ENCODE assay signal across 8 cellular contexts in genomic region chr12:57771873-57772428, GRCh38. TPM values are rescaled to one million over a fixed set of nuclear protein-coding genes. Genes with fewer than 3 reads are reported as not detected.
DNase-seq lines count a peak whose midpoint lies in the region; ATAC-seq and TF ChIP-seq lines count a peak whose summit lies in the region.

METTL1 (minus strand) TSS chr12:57772105; CDS start chr12:57772083, 22 bp downstream.

- H4K20me1 ChIP-seq in BLaER1 treated with 17β-estradiol and CSF1 and Interleukin-3, amounts not matched to agents 10 nM and 100 nM: peaks cover 0 to 42% (median 8%) of the 10 kb centered on the region in 11 experiments; a peak in 15 of 22 replicates

- H3K4me2 ChIP-seq in BLaER1 treated with 17β-estradiol and CSF1 and Interleukin-3, amounts not matched to agents 10 nM and 100 nM: peak within 1 kb of the TSS; percentile 82 to 98 (median 91)

- H3K4me3 ChIP-seq in BLaER1 treated with 17β-estradiol and CSF1 and Interleukin-3, amounts not matched to agents 10 nM and 100 nM: peak within 1 kb of the TSS; percentile 63 to 80 (median 71)
- H3K4me3 ChIP-seq in dorsolateral prefrontal cortex (peak within 1 kb of the TSS; percentile 58 to 100 (median 90)), right lobe of liver (peak within 1 kb of the TSS; percentile 72 to 88 (median 79))

- ATAC-seq in GM19328 (IDR thresholded peaks at IDR 0.05; ENCODE audit: unreplicated experiment): peak; percentile 73
- peak; percentile 78 for ATAC-seq in HG03520 (IDR thresholded peaks at IDR 0.05; ENCODE audit: unreplicated experiment)
- peak; percentile 92 to 96 (median 94) for ATAC-seq in right lobe of liver

- H3K27me3 ChIP-seq in BLaER1 treated with 17β-estradiol and CSF1 and Interleukin-3, amounts not matched to agents 10 nM and 100 nM: peaks cover 18 to 22% (median 19%) of the 10 kb centered on the region in 11 experiments
- H3K27me3 ChIP-seq in dorsolateral prefrontal cortex: peaks cover 0 to 5% (median 0%) of the 10 kb centered on the region in 45 donors
- no peaks in the 10 kb centered on the region for H3K27me3 ChIP-seq in right lobe of liver

- peaks cover 20 to 68% (median 37%) of the 10 kb centered on the region in 10 experiments for H3K4me1 ChIP-seq in BLaER1 treated with 17β-estradiol and CSF1 and Interleukin-3, amounts not matched to agents 10 nM and 100 nM
- H3K4me1 ChIP-seq in right lobe of liver: peaks cover 2 to 11% (median 7%) of the 10 kb centered on the region in 4 donors

- H3K27ac ChIP-seq in BLaER1 treated with 17β-estradiol and CSF1 and Interleukin-3, amounts not matched to agents 10 nM and 100 nM: peak within 1 kb of the TSS; percentile 68 to 98 (median 88)
- H3K27ac ChIP-seq in dorsolateral prefrontal cortex (peak within 1 kb of the TSS in 56 of 59 donors; percentile 1 to 92 (median 78)), right lobe of liver (peak within 1 kb of the TSS; percentile 75 to 96 (median 75))

- peak; percentile 78 for TF ChIP-seq POLR2A in right lobe of liver (IDR thresholded peaks at IDR 0.05)

- H3K9me3 ChIP-seq in BLaER1 treated with 17β-estradiol and CSF1 and Interleukin-3, amounts not matched to agents 10 nM and 100 nM (replicated peaks in 1 of 11): no peaks in the 10 kb centered on the region
- no peaks in the 10 kb centered on the region for H3K9me3 ChIP-seq in right lobe of liver

- H3K9ac ChIP-seq in BLaER1 treated with 17β-estradiol and CSF1 and Interleukin-3, amounts not matched to agents 10 nM and 100 nM: peak within 1 kb of the TSS; percentile 81 to 97 (median 87)

- intact Hi-C loops in dorsolateral prefrontal cortex (cut with DNase I): loop anchor here in 1 of 2 donors (1.0 kb wide), 1 partner anchor 10 kb away; the partner anchor contains the start of gene TSFM
- intact Hi-C loops in right lobe of liver (cut with DNase I): no loop called here

- peaks cover 18 to 49% (median 37%) of the 10 kb centered on the region in 11 experiments for H3K36me3 ChIP-seq in BLaER1 treated with 17β-estradiol and CSF1 and Interleukin-3, amounts not matched to agents 10 nM and 100 nM
- no peaks in the 10 kb centered on the region for H3K36me3 ChIP-seq in right lobe of liver

- DNase-seq in NCI-H69 (lab: John Stamatoyannopoulos, UW) (peak; percentile 98), dorsolateral prefrontal cortex (peak; percentile 93 to 98 (median 97)), right lobe of liver (peak; percentile 93 to 95 (median 95))
- DNase-seq in activated CD4-positive, alpha-beta T cell treated with anti-CD3 and anti-CD28 coated beads, Interleukin-2, amount 50 U/mL, for 48 hours: peak; percentile 94 to 95
- peak; percentile 89 to 95 for DNase-seq in stimulated activated CD4-positive, alpha-beta T cell treated with anti-CD3 and anti-CD28 coated beads, Interleukin-4, amount 100 ng/mL, for 4 hours

- TF ChIP-seq CTCF in dorsolateral prefrontal cortex (IDR thresholded peaks at IDR 0.05 in 54 of 56, conservative IDR thresholded peaks at IDR 0.05 in 2 of 56; ENCODE audit: low read depth in 1 of 56, partially characterized antibody in 56 of 56) (peak in 35 of 56 donors; percentile 6 to 60 (median 23)), right lobe of liver (IDR thresholded peaks at IDR 0.05) (no peak)

- 0% methylated on average over 22 of the region's 28 CpGs for WGBS in right lobe of liver (ENCODE audit: insufficient coverage, low coverage, low lambda C conversion rate, missing lambda C conversion rate)

RNA-seq across cellular contexts. Expression of gene METTL1, which starts in this region (rescaled TPM):
- total RNA-seq in dorsolateral prefrontal cortex: 10 to 100 TPM in 36 of 120 experiments, 1 to 10 TPM in 84; 1.8 to 17.4 (median 8.3) TPM
- 10 to 100 TPM in 5 of 6 experiments, 1 to 10 TPM in 1; 9.7 to 13.6 (median 10.3) TPM for total RNA-seq in right lobe of liver

Comparison
In these comparisons a context has a peak if more than half of its experiments do, and no peak if none do; other contexts are left out.
1. Peak in every context shown above with its lines: DNase-seq, ATAC-seq, H3K4me3 ChIP-seq and H3K27ac ChIP-seq.
2. CTCF ChIP-seq: peak in dorsolateral prefrontal cortex (35 of 56); none in right lobe of liver (0 of 4).